In the genomic region with DNA sequence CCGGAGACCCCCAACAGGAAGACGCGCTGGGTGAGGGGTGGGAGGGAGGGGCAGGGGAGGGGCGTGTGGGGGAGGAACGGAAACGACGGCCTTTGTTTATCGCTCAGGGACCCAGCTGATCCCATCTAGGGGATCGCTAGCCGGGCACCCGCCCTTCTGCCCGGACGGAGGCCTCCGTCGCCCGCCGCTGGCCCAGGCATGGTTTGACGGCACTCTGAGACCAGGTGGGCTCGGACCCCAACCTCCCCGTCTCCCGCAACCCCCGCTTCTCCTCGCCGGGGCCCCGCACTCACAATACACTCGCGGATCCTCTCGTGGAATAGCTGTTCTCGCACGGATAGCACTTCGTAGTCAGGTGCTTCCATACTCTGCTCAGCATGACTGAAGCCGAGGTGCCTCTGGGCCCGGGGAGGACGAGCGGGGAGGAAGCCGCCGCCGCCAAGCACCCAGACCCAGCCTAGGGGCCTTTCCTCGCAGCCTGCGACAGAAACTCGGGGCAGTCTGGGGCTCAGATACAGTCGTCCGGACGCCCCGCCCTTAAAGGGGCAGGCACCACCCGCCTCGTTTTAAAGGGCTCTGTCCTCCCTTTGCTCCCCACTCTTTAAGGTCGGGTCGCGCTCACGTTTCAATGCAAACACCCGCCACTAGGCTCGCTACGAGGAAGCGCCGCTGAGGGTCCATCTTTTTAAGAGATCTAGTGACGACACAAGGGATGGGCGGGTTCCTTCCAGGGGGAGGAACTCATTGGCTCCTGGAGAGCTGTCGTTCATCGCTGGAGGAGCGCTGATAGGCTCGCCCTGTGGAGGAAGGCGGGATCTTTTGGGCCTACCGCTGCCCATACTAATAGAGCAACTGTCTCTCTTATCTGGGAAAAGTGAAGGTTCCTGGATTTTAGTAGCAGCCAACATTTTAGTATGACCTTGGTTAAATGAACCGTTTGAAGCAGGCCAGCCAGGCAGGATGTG, we compare ENCODE assay signal across 8 cellular contexts. TPM values are rescaled to one million over a fixed set of nuclear protein-coding genes. Genes with fewer than 3 reads are reported as not detected.
A peak's percentile ranks its signal among the peaks of the same experiment; 100 is the strongest.
DNase-seq lines count a peak whose midpoint lies in the region; FAIRE-seq and TF ChIP-seq lines count a peak whose summit lies in the region.

A gene with protein sequence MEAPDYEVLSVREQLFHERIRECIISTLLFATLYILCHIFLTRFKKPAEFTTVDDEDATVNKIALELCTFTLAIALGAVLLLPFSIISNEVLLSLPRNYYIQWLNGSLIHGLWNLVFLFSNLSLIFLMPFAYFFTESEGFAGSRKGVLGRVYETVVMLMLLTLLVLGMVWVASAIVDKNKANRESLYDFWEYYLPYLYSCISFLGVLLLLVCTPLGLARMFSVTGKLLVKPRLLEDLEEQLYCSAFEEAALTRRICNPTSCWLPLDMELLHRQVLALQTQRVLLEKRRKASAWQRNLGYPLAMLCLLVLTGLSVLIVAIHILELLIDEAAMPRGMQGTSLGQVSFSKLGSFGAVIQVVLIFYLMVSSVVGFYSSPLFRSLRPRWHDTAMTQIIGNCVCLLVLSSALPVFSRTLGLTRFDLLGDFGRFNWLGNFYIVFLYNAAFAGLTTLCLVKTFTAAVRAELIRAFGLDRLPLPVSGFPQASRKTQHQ (minus strand): TSS at position 657 of the 965 bp plus-strand sequence. CDS start 292 bp downstream, at position 365.

- H3K23ac ChIP-seq in H9 (ENCODE audit: insufficient read length, low read depth, low read length) = no peak within 1 kb of the TSS

- H3K36me3 ChIP-seq in MG63 = no peaks in the 10 kb centered on the region

- H2BK5ac ChIP-seq in H9 (ENCODE audit: insufficient read length, low read length) = no peak within 1 kb of the TSS

- FAIRE-seq in G401.6 (lab: Jason Lieb, UNC) = peak; percentile 98

- H3T11ph ChIP-seq in H9 (ENCODE audit: low read length) = no peak within 1 kb of the TSS

- H3K9me3 Mint-ChIP-seq in H9 (peaks cover 15 to 19% of the 10 kb centered on the region in 2 experiments), nephron (no peaks in the 10 kb centered on the region)
- H3K9me3 Mint-ChIP-seq in stimulated activated naive CD8-positive, alpha-beta T cell treated with anti-CD3 and anti-CD28 coated beads, Interleukin-15, Interleukin-2, amounts not matched to agents 100 ng/mL and 50 ng/mL, for 24 hours = no peaks in the 10 kb centered on the region

- no peak within 1 kb of the TSS for H2BK12ac ChIP-seq in H9 (ENCODE audit: insufficient read length, low read depth, low read length)

- H3K27me3 Mint-ChIP-seq in H9 (ENCODE audit: low read depth) = peaks cover 4% of the 10 kb centered on the region; the same call in 1 of the 2 replicates
- H3K27me3 Mint-ChIP-seq in nephron (ENCODE audit: low read depth) = no peaks in the 10 kb centered on the region
- no peaks in the 10 kb centered on the region for H3K27me3 Mint-ChIP-seq in stimulated activated naive CD8-positive, alpha-beta T cell treated with anti-CD3 and anti-CD28 coated beads, Interleukin-15, Interleukin-2, amounts not matched to agents 100 ng/mL and 50 ng/mL, for 24 hours

- H3K4me1 Mint-ChIP-seq in H9 (peaks cover 23 to 31% of the 10 kb centered on the region in 2 experiments), nephron (peaks cover 32% of the 10 kb centered on the region)
- H3K4me1 Mint-ChIP-seq in stimulated activated naive CD8-positive, alpha-beta T cell treated with anti-CD3 and anti-CD28 coated beads, Interleukin-15, Interleukin-2, amounts not matched to agents 100 ng/mL and 50 ng/mL, for 24 hours (ENCODE audit: low read depth) = peaks cover 35% of the 10 kb centered on the region

- no peak within 1 kb of the TSS for H4K5ac ChIP-seq in H9 (ENCODE audit: insufficient read length, low read depth, low read length)

- H2BK20ac ChIP-seq in H9 (ENCODE audit: low read depth, low read length, poor library complexity, severe bottlenecking) = no peak within 1 kb of the TSS

- H3K56ac ChIP-seq in H9 (ENCODE audit: insufficient read length, low read depth, low read length) = no peak within 1 kb of the TSS

- H3K27ac Mint-ChIP-seq in H9 (peak within 1 kb of the TSS; percentile 91 to 96 (median 95); a peak in 6 of 7 replicates), nephron (peak within 1 kb of the TSS; percentile 87 to 96 (median 95))
- peak within 1 kb of the TSS; percentile 87 for H3K27ac Mint-ChIP-seq in stimulated activated naive CD8-positive, alpha-beta T cell treated with anti-CD3 and anti-CD28 coated beads, Interleukin-15, Interleukin-2, amounts not matched to agents 100 ng/mL and 50 ng/mL, for 24 hours

- peaks cover 1% of the 10 kb centered on the region; the same call in 1 of the 2 replicates for H3K79me2 ChIP-seq in H9 (ENCODE audit: insufficient read depth, low read length)

- peak within 1 kb of the TSS; percentile 86 to 99 for H3K4me3 Mint-ChIP-seq in H9
- H3K4me3 Mint-ChIP-seq in nephron = peak within 1 kb of the TSS; percentile 88 to 98 (median 97)
- H3K4me3 Mint-ChIP-seq in stimulated activated naive CD8-positive, alpha-beta T cell treated with anti-CD3 and anti-CD28 coated beads, Interleukin-15, Interleukin-2, amounts not matched to agents 100 ng/mL and 50 ng/mL, for 24 hours = peak within 1 kb of the TSS; percentile 93

- no peak within 1 kb of the TSS for H4K8ac ChIP-seq in H9 (replicated peaks; ENCODE audit: insufficient read length, low read depth, low read length)

- TF ChIP-seq CTCF in H9 (conservative IDR thresholded peaks at IDR 0.05) (peak; percentile 58), fibroblast of pulmonary artery (IDR thresholded peaks at IDR 0.05; ENCODE audit: low read length, missing control alignments) (peak; percentile 44), nephron (IDR thresholded peaks at IDR 0.05; ENCODE audit: unreplicated experiment in 3 of 3) (peak; percentile 51 to 56 (median 54))

- H3K23me2 ChIP-seq in H9 (ENCODE audit: insufficient read length, low read depth, low read length, poor library complexity, severe bottlenecking) = peaks cover 8% of the 10 kb centered on the region

- H3K4me3 ChIP-seq in MG63 (peak within 1 kb of the TSS; percentile 88), fibroblast of pulmonary artery (replicated peaks; ENCODE audit: low read depth, low read length) (peak within 1 kb of the TSS; percentile 92)

- no CpG with 5 or more reads among the region's 65 CpGs for WGBS in H9 (ENCODE audit: extremely low coverage, insufficient read length, low lambda C conversion rate)

- H3K9me3 ChIP-seq in H9 (ENCODE audit: control insufficient read depth, low read depth, low read length) (no peaks in the 10 kb centered on the region), MG63 (no peaks in the 10 kb centered on the region)

- H4K91ac ChIP-seq in H9 (ENCODE audit: insufficient read length, low read depth, low read length) = no peak within 1 kb of the TSS

- H3K27me3 ChIP-seq in H9 (ENCODE audit: insufficient read depth, low read length) (no peaks in the 10 kb centered on the region), MG63 (no peaks in the 10 kb centered on the region)

- H3K4me2 ChIP-seq in H9 (ENCODE audit: insufficient read depth, insufficient read length, low read length) = peak within 1 kb of the TSS; percentile 91

- peaks cover 5 to 19% (median 5%) of the 10 kb centered on the region in 3 experiments for H3K36me3 Mint-ChIP-seq in H9 (ENCODE audit: insufficient read depth in 1 of 3, low read depth in 3 of 3)
- peaks cover 5% of the 10 kb centered on the region for H3K36me3 Mint-ChIP-seq in nephron (ENCODE audit: low read depth)
- H3K36me3 Mint-ChIP-seq in stimulated activated naive CD8-positive, alpha-beta T cell treated with anti-CD3 and anti-CD28 coated beads, Interleukin-15, Interleukin-2, amounts not matched to agents 100 ng/mL and 50 ng/mL, for 24 hours (ENCODE audit: low read depth) = no peaks in the 10 kb centered on the region

- H3K18ac ChIP-seq in H9 (ENCODE audit: insufficient read length, low read depth, low read length) = peak within 1 kb of the TSS; percentile 71

- H2AFZ ChIP-seq in H9 (ENCODE audit: low read length) = peak within 1 kb of the TSS; percentile 7

- H3K79me1 ChIP-seq in H9 (ENCODE audit: insufficient read depth, low read depth, low read length, poor library complexity, severe bottlenecking) = peaks cover 6% of the 10 kb centered on the region

- DNase-seq in H9 (peak; percentile 97), MG63 (peak; percentile 91), SHP77 treated with DMSO at 0.1 percent for 48 hours (lab: John Stamatoyannopoulos, UW) (peak; percentile 95), fibroblast of pulmonary artery (ENCODE audit: low read depth) (peak; percentile 99)
- DNase-seq in activated effector memory CD4-positive, alpha-beta T cell treated with anti-CD3 and anti-CD28 coated beads, Interleukin-2, amount 50 U/mL, for 16 hours = peak; percentile 98

- H3K4me1 ChIP-seq in H9 (ENCODE audit: insufficient read depth, low read length) = peaks cover 5% of the 10 kb centered on the region; the same call in 1 of the 2 replicates

- peak within 1 kb of the TSS; percentile 59 for H3K9ac ChIP-seq in H9 (ENCODE audit: extremely low read depth, insufficient read length, low read length)

- H2AK5ac ChIP-seq in H9 (ENCODE audit: insufficient read length, low read length) = no peak within 1 kb of the TSS

- no peak within 1 kb of the TSS for H2BK120ac ChIP-seq in H9 (ENCODE audit: low read depth, low read length, poor library complexity, severe bottlenecking)

- H3K27ac ChIP-seq in H9 (ENCODE audit: insufficient read length, low read depth, low read length) = no peak within 1 kb of the TSS

- H2BK15ac ChIP-seq in H9 (ENCODE audit: low read depth, low read length) = no peak within 1 kb of the TSS

- peak within 1 kb of the TSS; percentile 80 for H3K14ac ChIP-seq in H9 (ENCODE audit: insufficient read depth, low read length)

- no peak within 1 kb of the TSS for H3K4ac ChIP-seq in H9 (ENCODE audit: low read depth, low read length)

- H4K20me1 ChIP-seq in H9 (ENCODE audit: control insufficient read depth, insufficient read depth, insufficient read length) = no peaks in the 10 kb centered on the region

RNA-seq across cellular contexts. Expression of the gene that starts here (rescaled TPM):
- 50.4 and 55.1 TPM in 2 replicates for total RNA-seq in H9 (2021)
- total RNA-seq in MG63 (2014; rRNA removed; shearing (Covaris generic); ENCODE audit: low replicate concordance) = 20.5 and 28.4 TPM in 2 replicates
